ENCODE assay signal across 1 cellular context in genomic region chr20:63658749-63659187, GRCh38.
A peak's percentile ranks its signal among the peaks of the same experiment; 100 is the strongest.
TF ChIP-seq lines count a peak whose summit lies in the region.

No MANE protein-coding gene starts in this region.

TF ChIP-seq in HepG2, 621 proteins besides CTCF, POLR2A, EP300 and RAD21 (continued from another document and continues in another):
- peak; percentile 82; the same call in 1 of the 2 replicates for TF ChIP-seq MZF1 (CRISPR knock-in tag; IDR thresholded peaks at IDR 0.05; ENCODE audit: borderline replicate concordance)
- TF ChIP-seq, protein P1, sequence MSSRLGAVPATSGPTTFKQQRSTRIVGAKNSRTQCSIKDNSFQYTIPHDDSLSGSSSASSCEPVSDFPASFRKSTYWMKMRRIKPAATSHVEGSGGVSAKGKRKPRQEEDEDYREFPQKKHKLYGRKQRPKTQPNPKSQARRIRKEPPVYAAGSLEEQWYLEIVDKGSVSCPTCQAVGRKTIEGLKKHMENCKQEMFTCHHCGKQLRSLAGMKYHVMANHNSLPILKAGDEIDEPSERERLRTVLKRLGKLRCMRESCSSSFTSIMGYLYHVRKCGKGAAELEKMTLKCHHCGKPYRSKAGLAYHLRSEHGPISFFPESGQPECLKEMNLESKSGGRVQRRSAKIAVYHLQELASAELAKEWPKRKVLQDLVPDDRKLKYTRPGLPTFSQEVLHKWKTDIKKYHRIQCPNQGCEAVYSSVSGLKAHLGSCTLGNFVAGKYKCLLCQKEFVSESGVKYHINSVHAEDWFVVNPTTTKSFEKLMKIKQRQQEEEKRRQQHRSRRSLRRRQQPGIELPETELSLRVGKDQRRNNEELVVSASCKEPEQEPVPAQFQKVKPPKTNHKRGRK (CRISPR knock-in tag; IDR thresholded peaks at IDR 0.05), result peak; percentile 81; the same call in 1 of the 2 replicates
- TF ChIP-seq DBP (CRISPR knock-in tag; IDR thresholded peaks at IDR 0.05; ENCODE audit: not compliant biosample characterization), result no peak
- TF ChIP-seq ZNF570 (CRISPR knock-in tag; IDR thresholded peaks at IDR 0.05; ENCODE audit: borderline replicate concordance), result no peak
- TF ChIP-seq GTF2F1 (IDR thresholded peaks at IDR 0.05; ENCODE audit: low read length), result no peak
- 0 out of 2 replicates have a peak, but pooled peaks have one; percentile 51 for TF ChIP-seq EED (CRISPR knock-in tag; IDR thresholded peaks at IDR 0.05)
- TF ChIP-seq TGIF2 (CRISPR knock-in tag; IDR thresholded peaks at IDR 0.05), result peak; percentile 66
- no peak for TF ChIP-seq SP1 (IDR thresholded peaks at IDR 0.05)
- no peak for TF ChIP-seq SP1 (CRISPR knock-in tag; IDR thresholded peaks at IDR 0.05)
- TF ChIP-seq, protein P2, sequence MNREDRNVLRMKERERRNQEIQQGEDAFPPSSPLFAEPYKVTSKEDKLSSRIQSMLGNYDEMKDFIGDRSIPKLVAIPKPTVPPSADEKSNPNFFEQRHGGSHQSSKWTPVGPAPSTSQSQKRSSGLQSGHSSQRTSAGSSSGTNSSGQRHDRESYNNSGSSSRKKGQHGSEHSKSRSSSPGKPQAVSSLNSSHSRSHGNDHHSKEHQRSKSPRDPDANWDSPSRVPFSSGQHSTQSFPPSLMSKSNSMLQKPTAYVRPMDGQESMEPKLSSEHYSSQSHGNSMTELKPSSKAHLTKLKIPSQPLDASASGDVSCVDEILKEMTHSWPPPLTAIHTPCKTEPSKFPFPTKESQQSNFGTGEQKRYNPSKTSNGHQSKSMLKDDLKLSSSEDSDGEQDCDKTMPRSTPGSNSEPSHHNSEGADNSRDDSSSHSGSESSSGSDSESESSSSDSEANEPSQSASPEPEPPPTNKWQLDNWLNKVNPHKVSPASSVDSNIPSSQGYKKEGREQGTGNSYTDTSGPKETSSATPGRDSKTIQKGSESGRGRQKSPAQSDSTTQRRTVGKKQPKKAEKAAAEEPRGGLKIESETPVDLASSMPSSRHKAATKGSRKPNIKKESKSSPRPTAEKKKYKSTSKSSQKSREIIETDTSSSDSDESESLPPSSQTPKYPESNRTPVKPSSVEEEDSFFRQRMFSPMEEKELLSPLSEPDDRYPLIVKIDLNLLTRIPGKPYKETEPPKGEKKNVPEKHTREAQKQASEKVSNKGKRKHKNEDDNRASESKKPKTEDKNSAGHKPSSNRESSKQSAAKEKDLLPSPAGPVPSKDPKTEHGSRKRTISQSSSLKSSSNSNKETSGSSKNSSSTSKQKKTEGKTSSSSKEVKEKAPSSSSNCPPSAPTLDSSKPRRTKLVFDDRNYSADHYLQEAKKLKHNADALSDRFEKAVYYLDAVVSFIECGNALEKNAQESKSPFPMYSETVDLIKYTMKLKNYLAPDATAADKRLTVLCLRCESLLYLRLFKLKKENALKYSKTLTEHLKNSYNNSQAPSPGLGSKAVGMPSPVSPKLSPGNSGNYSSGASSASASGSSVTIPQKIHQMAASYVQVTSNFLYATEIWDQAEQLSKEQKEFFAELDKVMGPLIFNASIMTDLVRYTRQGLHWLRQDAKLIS (CRISPR knock-in tag; IDR thresholded peaks at IDR 0.05), result no peak
- no peak for TF ChIP-seq ZNF746 (CRISPR knock-in tag; IDR thresholded peaks at IDR 0.05)
- TF ChIP-seq ZSCAN20 (CRISPR knock-in tag; IDR thresholded peaks at IDR 0.05; ENCODE audit: borderline replicate concordance), result no peak
- no peak for TF ChIP-seq MNT (IDR thresholded peaks at IDR 0.05)
- TF ChIP-seq TRIM24 (CRISPR knock-in tag; IDR thresholded peaks at IDR 0.05), result no peak
- no peak for TF ChIP-seq SALL1 (CRISPR knock-in tag; IDR thresholded peaks at IDR 0.05)
- no peak for TF ChIP-seq PAF1 (CRISPR knock-in tag; IDR thresholded peaks at IDR 0.05)
- TF ChIP-seq ELF1 (CRISPR knock-in tag; IDR thresholded peaks at IDR 0.05), result no peak
- TF ChIP-seq KDM5A (IDR thresholded peaks at IDR 0.05; ENCODE audit: borderline replicate concordance, low read length), result no peak
- no peak for TF ChIP-seq ZNF256 (CRISPR knock-in tag; conservative IDR thresholded peaks at IDR 0.05)
- no peak for TF ChIP-seq SCMH1 (CRISPR knock-in tag; IDR thresholded peaks at IDR 0.05; ENCODE audit: borderline replicate concordance)
- no peak for TF ChIP-seq ZBTB1 (CRISPR knock-in tag; IDR thresholded peaks at IDR 0.05; ENCODE audit: borderline replicate concordance)
- TF ChIP-seq HNRNPLL (IDR thresholded peaks at IDR 0.05; ENCODE audit: low read depth, low read length, poor library complexity, severe bottlenecking), result no peak
- no peak; the same call in 1 of the 2 replicates for TF ChIP-seq ATAD3A (CRISPR knock-in tag; IDR thresholded peaks at IDR 0.05)
- no peak for TF ChIP-seq ZSCAN30 (CRISPR knock-in tag; IDR thresholded peaks at IDR 0.05)
- TF ChIP-seq ZNF33B (CRISPR knock-in tag; IDR thresholded peaks at IDR 0.05), result no peak
- TF ChIP-seq, protein P3, sequence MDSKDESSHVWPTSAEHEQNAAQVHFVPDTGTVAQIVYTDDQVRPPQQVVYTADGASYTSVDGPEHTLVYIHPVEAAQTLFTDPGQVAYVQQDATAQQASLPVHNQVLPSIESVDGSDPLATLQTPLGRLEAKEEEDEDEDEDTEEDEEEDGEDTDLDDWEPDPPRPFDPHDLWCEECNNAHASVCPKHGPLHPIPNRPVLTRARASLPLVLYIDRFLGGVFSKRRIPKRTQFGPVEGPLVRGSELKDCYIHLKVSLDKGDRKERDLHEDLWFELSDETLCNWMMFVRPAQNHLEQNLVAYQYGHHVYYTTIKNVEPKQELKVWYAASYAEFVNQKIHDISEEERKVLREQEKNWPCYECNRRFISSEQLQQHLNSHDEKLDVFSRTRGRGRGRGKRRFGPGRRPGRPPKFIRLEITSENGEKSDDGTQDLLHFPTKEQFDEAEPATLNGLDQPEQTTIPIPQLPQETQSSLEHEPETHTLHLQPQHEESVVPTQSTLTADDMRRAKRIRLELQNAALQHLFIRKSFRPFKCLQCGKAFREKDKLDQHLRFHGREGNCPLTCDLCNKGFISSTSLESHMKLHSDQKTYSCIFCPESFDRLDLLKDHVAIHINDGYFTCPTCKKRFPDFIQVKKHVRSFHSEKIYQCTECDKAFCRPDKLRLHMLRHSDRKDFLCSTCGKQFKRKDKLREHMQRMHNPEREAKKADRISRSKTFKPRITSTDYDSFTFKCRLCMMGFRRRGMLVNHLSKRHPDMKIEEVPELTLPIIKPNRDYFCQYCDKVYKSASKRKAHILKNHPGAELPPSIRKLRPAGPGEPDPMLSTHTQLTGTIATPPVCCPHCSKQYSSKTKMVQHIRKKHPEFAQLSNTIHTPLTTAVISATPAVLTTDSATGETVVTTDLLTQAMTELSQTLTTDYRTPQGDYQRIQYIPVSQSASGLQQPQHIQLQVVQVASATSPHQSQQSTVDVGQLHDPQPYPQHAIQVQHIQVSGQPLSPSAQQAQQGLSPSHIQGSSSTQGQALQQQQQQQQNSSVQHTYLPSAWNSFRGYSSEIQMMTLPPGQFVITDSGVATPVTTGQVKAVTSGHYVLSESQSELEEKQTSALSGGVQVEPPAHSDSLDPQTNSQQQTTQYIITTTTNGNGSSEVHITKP (CRISPR knock-in tag; IDR thresholded peaks at IDR 0.05; ENCODE audit: low read depth), result no peak; the same call in none of the 2 replicates
- TF ChIP-seq HNF4G (IDR thresholded peaks at IDR 0.05; ENCODE audit: borderline replicate concordance, low read depth, low read length), result no peak
- no peak for TF ChIP-seq HNF4G (CRISPR knock-in tag; IDR thresholded peaks at IDR 0.05; ENCODE audit: borderline replicate concordance, low read depth)
- no peak for TF ChIP-seq KLF6 (CRISPR knock-in tag; IDR thresholded peaks at IDR 0.05)
- TF ChIP-seq CHD2 (IDR thresholded peaks at IDR 0.05; ENCODE audit: low read depth, low read length), result no peak
- TF ChIP-seq, protein P4, sequence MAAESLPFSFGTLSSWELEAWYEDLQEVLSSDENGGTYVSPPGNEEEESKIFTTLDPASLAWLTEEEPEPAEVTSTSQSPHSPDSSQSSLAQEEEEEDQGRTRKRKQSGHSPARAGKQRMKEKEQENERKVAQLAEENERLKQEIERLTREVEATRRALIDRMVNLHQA (CRISPR knock-in tag; IDR thresholded peaks at IDR 0.05), result no peak
- TF ChIP-seq WIZ (CRISPR knock-in tag; IDR thresholded peaks at IDR 0.05), result no peak
- TF ChIP-seq ZNF740 (CRISPR knock-in tag; IDR thresholded peaks at IDR 0.05), result no peak
- TF ChIP-seq ZNF292 (CRISPR knock-in tag; IDR thresholded peaks at IDR 0.05; ENCODE audit: borderline replicate concordance, low read depth), result no peak
- no peak; the same call in 1 of the 2 replicates for TF ChIP-seq ZNF543 (CRISPR knock-in tag; IDR thresholded peaks at IDR 0.05)
- no peak for TF ChIP-seq ETS1 (CRISPR knock-in tag; IDR thresholded peaks at IDR 0.05)
- TF ChIP-seq RFX3 (CRISPR knock-in tag; IDR thresholded peaks at IDR 0.05), result no peak
- no peak; the same call in 1 of the 2 replicates for TF ChIP-seq ZMAT3 (CRISPR knock-in tag; conservative IDR thresholded peaks at IDR 0.05)
- TF ChIP-seq, protein P5, sequence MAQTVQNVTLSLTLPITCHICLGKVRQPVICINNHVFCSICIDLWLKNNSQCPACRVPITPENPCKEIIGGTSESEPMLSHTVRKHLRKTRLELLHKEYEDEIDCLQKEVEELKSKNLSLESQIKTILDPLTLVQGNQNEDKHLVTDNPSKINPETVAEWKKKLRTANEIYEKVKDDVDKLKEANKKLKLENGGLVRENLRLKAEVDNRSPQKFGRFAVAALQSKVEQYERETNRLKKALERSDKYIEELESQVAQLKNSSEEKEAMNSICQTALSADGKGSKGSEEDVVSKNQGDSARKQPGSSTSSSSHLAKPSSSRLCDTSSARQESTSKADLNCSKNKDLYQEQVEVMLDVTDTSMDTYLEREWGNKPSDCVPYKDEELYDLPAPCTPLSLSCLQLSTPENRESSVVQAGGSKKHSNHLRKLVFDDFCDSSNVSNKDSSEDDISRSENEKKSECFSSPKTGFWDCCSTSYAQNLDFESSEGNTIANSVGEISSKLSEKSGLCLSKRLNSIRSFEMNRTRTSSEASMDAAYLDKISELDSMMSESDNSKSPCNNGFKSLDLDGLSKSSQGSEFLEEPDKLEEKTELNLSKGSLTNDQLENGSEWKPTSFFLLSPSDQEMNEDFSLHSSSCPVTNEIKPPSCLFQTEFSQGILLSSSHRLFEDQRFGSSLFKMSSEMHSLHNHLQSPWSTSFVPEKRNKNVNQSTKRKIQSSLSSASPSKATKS (CRISPR knock-in tag; IDR thresholded peaks at IDR 0.05), result no peak
- TF ChIP-seq, protein P6, sequence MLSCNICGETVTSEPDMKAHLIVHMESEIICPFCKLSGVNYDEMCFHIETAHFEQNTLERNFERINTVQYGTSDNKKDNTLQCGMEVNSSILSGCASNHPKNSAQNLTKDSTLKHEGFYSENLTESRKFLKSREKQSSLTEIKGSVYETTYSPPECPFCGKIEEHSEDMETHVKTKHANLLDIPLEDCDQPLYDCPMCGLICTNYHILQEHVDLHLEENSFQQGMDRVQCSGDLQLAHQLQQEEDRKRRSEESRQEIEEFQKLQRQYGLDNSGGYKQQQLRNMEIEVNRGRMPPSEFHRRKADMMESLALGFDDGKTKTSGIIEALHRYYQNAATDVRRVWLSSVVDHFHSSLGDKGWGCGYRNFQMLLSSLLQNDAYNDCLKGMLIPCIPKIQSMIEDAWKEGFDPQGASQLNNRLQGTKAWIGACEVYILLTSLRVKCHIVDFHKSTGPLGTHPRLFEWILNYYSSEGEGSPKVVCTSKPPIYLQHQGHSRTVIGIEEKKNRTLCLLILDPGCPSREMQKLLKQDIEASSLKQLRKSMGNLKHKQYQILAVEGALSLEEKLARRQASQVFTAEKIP (CRISPR knock-in tag; IDR thresholded peaks at IDR 0.05; ENCODE audit: borderline replicate concordance), result no peak; the same call in 1 of the 2 replicates
- TF ChIP-seq ISL2 (CRISPR knock-in tag; IDR thresholded peaks at IDR 0.05), result no peak
- TF ChIP-seq MEF2D (CRISPR knock-in tag; IDR thresholded peaks at IDR 0.05), result peak; percentile 38; the same call in 1 of the 2 replicates
- TF ChIP-seq ZNF607 (CRISPR knock-in tag; IDR thresholded peaks at IDR 0.05; ENCODE audit: borderline replicate concordance), result 0 out of 2 replicates have a peak, but pooled peaks have one; percentile 67
- no peak; the same call in 1 of the 2 replicates for TF ChIP-seq HBP1 (CRISPR knock-in tag; IDR thresholded peaks at IDR 0.05; ENCODE audit: low read depth)
- TF ChIP-seq TBP (CRISPR knock-in tag; IDR thresholded peaks at IDR 0.05), result no peak
- TF ChIP-seq CBX5 (CRISPR knock-in tag; IDR thresholded peaks at IDR 0.05; ENCODE audit: borderline replicate concordance), result no peak
- no peak for TF ChIP-seq FOXA3 (CRISPR knock-in tag; IDR thresholded peaks at IDR 0.05)
